ENCODE assay signal across 8 cellular contexts in genomic region chr9:2017459-2018161, GRCh38. TPM values are rescaled to one million over a fixed set of nuclear protein-coding genes. Genes with fewer than 3 reads are reported as not detected.
DNase-seq lines count a peak whose midpoint lies in the region; ATAC-seq and TF ChIP-seq lines count a peak whose summit lies in the region.

No MANE protein-coding gene starts in this region.

- H3K27ac ChIP-seq in left lung: peak overlapping the region; percentile 99

- TF ChIP-seq CTCF in left lung (IDR thresholded peaks at IDR 0.05): no peak

- H3K4me3 ChIP-seq in left lung: peak overlapping the region; percentile 74 to 88

- H3K9me3 ChIP-seq in left lung: no peaks in the 10 kb centered on the region

- DNase-seq in DMS 273 (lab: John Stamatoyannopoulos, UW; ENCODE audit: unreplicated experiment): peak; percentile 75
- no peak for DNase-seq in DMS 273 treated with DMSO at 0.1 percent for 48 hours (lab: John Stamatoyannopoulos, UW)
- DNase-seq in NCI-H2196 (lab: John Stamatoyannopoulos, UW; ENCODE audit: unreplicated experiment): peak; percentile 62
- DNase-seq in activated CD4-positive, alpha-beta T cell treated with anti-CD3 and anti-CD28 coated beads, Interleukin-2, amount 50 U/mL, for 24 hours (ENCODE audit: low read depth in 1 of 2, low spot score in 1 of 2): peak; percentile 49 to 51
- DNase-seq in dedifferentiated amniotic fluid mesenchymal stem cell (ENCODE audit: extremely low spot score): peak; percentile 80
- DNase-seq in left lung: peak; percentile 86 to 96
- DNase-seq in stimulated activated CD4-positive, alpha-beta T cell treated with anti-CD3 and anti-CD28 coated beads, Interleukin-2, amount 100 ng/mL, for 4 hours (ENCODE audit: low read depth): peak; percentile 63

- ATAC-seq in HG02623 (IDR thresholded peaks at IDR 0.05; ENCODE audit: unreplicated experiment) (peak; percentile 24), left lung (peak; percentile 35)

- no peaks in the 10 kb centered on the region for H3K36me3 ChIP-seq in left lung

- peaks cover 20 to 55% of the 10 kb centered on the region in 2 donors for H3K4me1 ChIP-seq in left lung

- intact Hi-C loops in left lung (cut with DNase I): no loop called here

- no peaks in the 10 kb centered on the region for H3K27me3 ChIP-seq in left lung

RNA-seq across cellular contexts. Expression of gene SMARCA2, which starts 2.5 kb away (rescaled TPM):
- 100 to 1,000 TPM; 110 to 122 TPM for total RNA-seq in left lung
